Comparison of ENCODE assay signal across 23 cellular contexts in genomic region chr6:36798852-36799251, GRCh38. TPM values are rescaled to one million over a fixed set of nuclear protein-coding genes. Genes with fewer than 3 reads are reported as not detected.
DNase-seq lines count a peak whose midpoint lies in the region; ATAC-seq, FAIRE-seq and TF ChIP-seq lines count a peak whose summit lies in the region.
"Had no signal": no experiment of that assay in that cellular context is flagged by ENCODE, and none has a peak within 500 bp of the region (broad histone marks: within the 10 kb centered on the region; RNA-seq: fewer than 3 reads in every experiment).

No MANE protein-coding gene starts in this region.

- H3K27me3 ChIP-seq in gastrocnemius medialis = no peaks in the 10 kb centered on the region
- H3K27me3 ChIP-seq: BLaER1 treated with 17β-estradiol and CSF1 and Interleukin-3, amounts not matched to agents 10 nM and 100 nM had no signal

- in situ Hi-C loops in gastrocnemius medialis (cut with MboI; ENCODE audit: low sequenced_read_pairs in 4 of 4) = no loop called here

- DNase-seq in NCI-H146 (lab: John Stamatoyannopoulos, UW) = peak; percentile 59
- DNase-seq in kidney = peak; percentile 52
- DNase-seq in stimulated activated effector memory CD8-positive, alpha-beta T cell treated with anti-CD3 and anti-CD28 coated beads, Interleukin-12 subunit alpha, Interleukin-12 subunit beta, amount 100 ng/mL, for 72 hours (ENCODE audit: low spot score in 2 of 2) = no peak
- no peak for DNase-seq in coronary artery (ENCODE audit: low spot score)
- DNase-seq in activated CD4-positive, alpha-beta T cell treated with anti-CD3 and anti-CD28 coated beads, Interleukin-2, amount 50 U/mL, for 1 hour = no peak
- DNase-seq in gastrocnemius medialis = no peak
- DNase-seq: AML-193; Caco-2; Calu3; CD4-positive, alpha-beta T cell; CD8-positive, alpha-beta T cell; DMS79 treated with DMSO at 0.1 percent for 48 hours; GF-D8 had no signal

- H3K36me3 ChIP-seq in kidney (ENCODE audit: control insufficient read depth in 1 of 2, insufficient read depth in 2 of 2, low read length in 2 of 2) = no peaks in the 10 kb centered on the region
- H3K36me3 ChIP-seq in gastrocnemius medialis = no peaks in the 10 kb centered on the region
- H3K36me3 ChIP-seq: BLaER1 treated with 17β-estradiol and CSF1 and Interleukin-3, amounts not matched to agents 10 nM and 100 nM had no signal

- peak overlapping the region; percentile 58 for H3K27ac Mint-ChIP-seq in stimulated activated effector memory CD8-positive, alpha-beta T cell treated with anti-CD3 and anti-CD28 coated beads, Interleukin-12 subunit alpha, Interleukin-12 subunit beta, amount 100 ng/mL, for 72 hours
- H3K27ac Mint-ChIP-seq: B cell; CD4-positive, alpha-beta T cell; CD8-positive, alpha-beta T cell had no signal

- H3K27ac ChIP-seq in kidney (ENCODE audit: low read depth in 2 of 2, low read length in 2 of 2) (no peak overlapping the region), coronary artery (no peak overlapping the region), gastrocnemius medialis (no peak overlapping the region)
- H3K27ac ChIP-seq: 22Rv1; A549; BLaER1 treated with 17β-estradiol and CSF1 and Interleukin-3, amounts not matched to agents 10 nM and 100 nM; C4-2B had no signal

- H3K9me3 ChIP-seq in kidney (ENCODE audit: control insufficient read depth in 1 of 2, low read length in 2 of 2) (no peaks in the 10 kb centered on the region), gastrocnemius medialis (no peaks in the 10 kb centered on the region)
- H3K9me3 ChIP-seq: A549; BLaER1 treated with 17β-estradiol and CSF1 and Interleukin-3, amounts not matched to agents 10 nM and 100 nM; Caco-2 had no signal

- no peak overlapping the region for H3K4me3 Mint-ChIP-seq in stimulated activated effector memory CD8-positive, alpha-beta T cell treated with anti-CD3 and anti-CD28 coated beads, Interleukin-12 subunit alpha, Interleukin-12 subunit beta, amount 100 ng/mL, for 72 hours
- H3K4me3 Mint-ChIP-seq: B cell; CD4-positive, alpha-beta T cell; CD8-positive, alpha-beta T cell had no signal

- no peak for TF ChIP-seq POLR2A in gastrocnemius medialis (IDR thresholded peaks at IDR 0.05)

- ATAC-seq in stimulated activated effector memory CD8-positive, alpha-beta T cell treated with anti-CD3 and anti-CD28 coated beads, Interleukin-12 subunit alpha, Interleukin-12 subunit beta, amount 100 ng/mL, for 72 hours = no peak
- ATAC-seq in gastrocnemius medialis = no peak
- ATAC-seq: A549; CD8-positive, alpha-beta T cell had no signal

- intact Hi-C loops in kidney (cut with DNase I) = no loop called here
- intact Hi-C loops in gastrocnemius medialis (cut with DNase I; ENCODE audit: low total_unique reads) = no loop called here

- no peak for FAIRE-seq in kidney (lab: Jason Lieb, UNC)
- FAIRE-seq: A549, D721Med, G401.6, GM12891, GM19239 had no signal

- H3K9ac ChIP-seq in kidney (ENCODE audit: low read length in 2 of 2) = no peak overlapping the region
- H3K9ac ChIP-seq: BLaER1 treated with 17β-estradiol and CSF1 and Interleukin-3, amounts not matched to agents 10 nM and 100 nM had no signal

- H3K9me3 Mint-ChIP-seq in stimulated activated effector memory CD8-positive, alpha-beta T cell treated with anti-CD3 and anti-CD28 coated beads, Interleukin-12 subunit alpha, Interleukin-12 subunit beta, amount 100 ng/mL, for 72 hours = no peaks in the 10 kb centered on the region
- H3K9me3 Mint-ChIP-seq: CD4-positive, alpha-beta T cell; CD8-positive, alpha-beta T cell had no signal

- no peaks in the 10 kb centered on the region for H3K4me1 Mint-ChIP-seq in stimulated activated effector memory CD8-positive, alpha-beta T cell treated with anti-CD3 and anti-CD28 coated beads, Interleukin-12 subunit alpha, Interleukin-12 subunit beta, amount 100 ng/mL, for 72 hours
- H3K4me1 Mint-ChIP-seq: B cell had no signal

- TF ChIP-seq CTCF in kidney (IDR thresholded peaks at IDR 0.05; ENCODE audit: borderline replicate concordance, extremely low read depth, insufficient read depth) = no peak
- TF ChIP-seq CTCF in coronary artery (IDR thresholded peaks at IDR 0.05) = no peak
- TF ChIP-seq CTCF in gastrocnemius medialis (IDR thresholded peaks at IDR 0.05 in 4 of 5, conservative IDR thresholded peaks at IDR 0.05 in 1 of 5) = no peak

- H3K4me3 ChIP-seq in kidney (ENCODE audit: low read length in 2 of 2) (no peak overlapping the region), coronary artery (no peak overlapping the region), gastrocnemius medialis (no peak overlapping the region)
- H3K4me3 ChIP-seq: A549; BLaER1 treated with 17β-estradiol and CSF1 and Interleukin-3, amounts not matched to agents 10 nM and 100 nM had no signal

- H3K36me3 Mint-ChIP-seq in stimulated activated effector memory CD8-positive, alpha-beta T cell treated with anti-CD3 and anti-CD28 coated beads, Interleukin-12 subunit alpha, Interleukin-12 subunit beta, amount 100 ng/mL, for 72 hours = no peaks in the 10 kb centered on the region
- H3K36me3 Mint-ChIP-seq: CD8-positive, alpha-beta T cell had no signal

- H3K4me1 ChIP-seq in kidney (ENCODE audit: control insufficient read depth in 1 of 2, insufficient read depth in 1 of 2, low read depth in 1 of 2, low read length in 2 of 2) (no peaks in the 10 kb centered on the region), gastrocnemius medialis (no peaks in the 10 kb centered on the region)
- H3K4me1 ChIP-seq: A549, Caco-2 had no signal

RNA-seq across cellular contexts. Expression of gene CPNE5, which starts 40.4 kb away (rescaled TPM):
- total RNA-seq in kidney (7.1 TPM), gastrocnemius medialis (under 1 TPM in 1 of 4 donors, not detected in 3; 0.11 TPM)
- 3.7 TPM for polyA plus RNA-seq in kidney (ENCODE audit: insufficient read depth, low read depth, low replicate concordance)
- total RNA-seq: A172, Caco-2, Calu3 had no signal

Comparison
In these comparisons a context has a peak if more than half of its experiments do, and no peak if none do; other contexts are left out.
1. DNase-seq: peak in NCI-H146 (single experiment) and kidney (single experiment); none in stimulated activated effector memory CD8-positive, alpha-beta T cell treated with anti-CD3 and anti-CD28 coated beads, Interleukin-12 subunit alpha, Interleukin-12 subunit beta, amount 100 ng/mL, for 72 hours (0 of 2), coronary artery (single experiment), activated CD4-positive, alpha-beta T cell treated with anti-CD3 and anti-CD28 coated beads, Interleukin-2, amount 50 U/mL, for 1 hour (single experiment) and gastrocnemius medialis (0 of 2).